8 cellular contexts compared by ENCODE assay signal in genomic region chr17:17141860-17142552, GRCh38.
DNase-seq lines count a peak whose midpoint lies in the region; ATAC-seq and TF ChIP-seq lines count a peak whose summit lies in the region.

No MANE protein-coding gene starts in this region.

- CTCF ChIA-PET in PC-3 (lab: Charles Lee), result no interaction called here

- H3K9ac ChIP-seq in PC-3 (ENCODE audit: low read length), result no peak overlapping the region

- H3K36me3 Mint-ChIP-seq in activated naive CD8-positive, alpha-beta T cell treated with anti-CD3 and anti-CD28 coated beads, Interleukin-2, amount 50 U/mL, for 24 hours (ENCODE audit: low read depth), result peaks cover 5% of the 10 kb centered on the region

- H3K79me2 ChIP-seq in PC-3 (ENCODE audit: low read length), result peaks cover 27% of the 10 kb centered on the region

- BruUV-seq in PC-3 (replicated peaks; lab: Mats Ljungman, UMichigan), result no TSS peak

- H4K20me1 ChIP-seq in PC-3 (ENCODE audit: low read length), result peaks cover 25% of the 10 kb centered on the region

- ATAC-seq in PC-3 (no peak), HG03095 (IDR thresholded peaks at IDR 0.05; ENCODE audit: unreplicated experiment) (no peak)
- no peak for ATAC-seq in activated naive CD8-positive, alpha-beta T cell treated with anti-CD3 and anti-CD28 coated beads, Interleukin-2, amount 50 U/mL, for 24 hours

- H3K27ac Mint-ChIP-seq in activated naive CD8-positive, alpha-beta T cell treated with anti-CD3 and anti-CD28 coated beads, Interleukin-2, amount 50 U/mL, for 24 hours, result no peak overlapping the region

- H3K4me3 ChIP-seq in PC-3 (ENCODE audit: low read length) (no peak overlapping the region), cardiac muscle cell (no peak overlapping the region), retinal pigment epithelial cell (ENCODE audit: low read length) (no peak overlapping the region)

- peaks cover 7% of the 10 kb centered on the region for H3F3A ChIP-seq in PC-3 (ENCODE audit: low read length, unreplicated experiment)

- no peak overlapping the region for H2AFZ ChIP-seq in PC-3 (ENCODE audit: low read length)

- H3K4me1 Mint-ChIP-seq in activated naive CD8-positive, alpha-beta T cell treated with anti-CD3 and anti-CD28 coated beads, Interleukin-2, amount 50 U/mL, for 24 hours, result no peaks in the 10 kb centered on the region

- DNase-seq in DMS53 (lab: John Stamatoyannopoulos, UW) (peak; percentile 48), DMS53 treated with DMSO at 0.1 percent for 48 hours (lab: John Stamatoyannopoulos, UW; ENCODE audit: unreplicated experiment) (no peak), PC-3 (no peak), cardiac muscle cell (ENCODE audit: low read depth in 1 of 2, low spot score in 1 of 2) (peak; percentile 69 to 71), retinal pigment epithelial cell (ENCODE audit: low read depth) (no peak), NCI-H774 (lab: John Stamatoyannopoulos, UW) (no peak)
- DNase-seq in activated naive CD8-positive, alpha-beta T cell treated with anti-CD3 and anti-CD28 coated beads, Interleukin-2, amount 50 U/mL, for 24 hours, result peak; percentile 42

- no peaks in the 10 kb centered on the region for H3K9me2 ChIP-seq in PC-3 (replicated peaks; ENCODE audit: low read length)

- no peaks in the 10 kb centered on the region for H3K9me3 Mint-ChIP-seq in activated naive CD8-positive, alpha-beta T cell treated with anti-CD3 and anti-CD28 coated beads, Interleukin-2, amount 50 U/mL, for 24 hours

- H3K9me3 ChIP-seq in PC-3 (ENCODE audit: low read length) (no peaks in the 10 kb centered on the region), cardiac muscle cell (ENCODE audit: low read depth) (no peaks in the 10 kb centered on the region)

- no peak overlapping the region for H3K4me2 ChIP-seq in PC-3 (ENCODE audit: low read length)

- H3K4me1 ChIP-seq in PC-3 (ENCODE audit: insufficient read depth, low read length), result peaks cover 30% of the 10 kb centered on the region
- H3K4me1 ChIP-seq in cardiac muscle cell (ENCODE audit: low read depth), result no peaks in the 10 kb centered on the region

- H3K36me3 ChIP-seq in PC-3 (ENCODE audit: low read depth, low read length), result peaks cover 93% of the 10 kb centered on the region
- peaks cover 41% of the 10 kb centered on the region for H3K36me3 ChIP-seq in cardiac muscle cell

- no peak overlapping the region for H3K4me3 Mint-ChIP-seq in activated naive CD8-positive, alpha-beta T cell treated with anti-CD3 and anti-CD28 coated beads, Interleukin-2, amount 50 U/mL, for 24 hours

- H3K27ac ChIP-seq in PC-3 (ENCODE audit: low read length), result no peak overlapping the region
- no peak overlapping the region for H3K27ac ChIP-seq in cardiac muscle cell

- no peaks in the 10 kb centered on the region for H3K27me3 Mint-ChIP-seq in activated naive CD8-positive, alpha-beta T cell treated with anti-CD3 and anti-CD28 coated beads, Interleukin-2, amount 50 U/mL, for 24 hours

- TF ChIP-seq CTCF in PC-3 (conservative IDR thresholded peaks at IDR 0.05; ENCODE audit: low read depth, low read length), result peak; percentile 86
- TF ChIP-seq CTCF in cardiac muscle cell (IDR thresholded peaks at IDR 0.05; ENCODE audit: low read depth, low read length), result peak; percentile 91
- TF ChIP-seq CTCF in retinal pigment epithelial cell (conservative IDR thresholded peaks at IDR 0.05; ENCODE audit: low read depth, low read length), result peak; percentile 95

- H3K27me3 ChIP-seq in PC-3 (ENCODE audit: low read length) (no peaks in the 10 kb centered on the region), cardiac muscle cell (no peaks in the 10 kb centered on the region)

- intact Hi-C loops in PC-3 (cut with micrococcal nuclease), result no loop called here

- POLR2A ChIA-PET in PC-3 (lab: Charles Lee; ENCODE audit: unreplicated experiment), result no interaction called here

Comparison
In these comparisons a context has a peak if more than half of its experiments do, and no peak if none do; other contexts are left out.
1. DNase-seq: peak in DMS53 (single experiment), activated naive CD8-positive, alpha-beta T cell treated with anti-CD3 and anti-CD28 coated beads, Interleukin-2, amount 50 U/mL, for 24 hours (single experiment) and cardiac muscle cell (2 of 2); none in DMS53 treated with DMSO at 0.1 percent for 48 hours (single experiment), PC-3 (single experiment), retinal pigment epithelial cell (single experiment) and NCI-H774 (single experiment).
2. Peak in every context shown above with its lines, with median percentiles within 50 percentile points of each other: CTCF ChIP-seq.